In the genomic region with DNA sequence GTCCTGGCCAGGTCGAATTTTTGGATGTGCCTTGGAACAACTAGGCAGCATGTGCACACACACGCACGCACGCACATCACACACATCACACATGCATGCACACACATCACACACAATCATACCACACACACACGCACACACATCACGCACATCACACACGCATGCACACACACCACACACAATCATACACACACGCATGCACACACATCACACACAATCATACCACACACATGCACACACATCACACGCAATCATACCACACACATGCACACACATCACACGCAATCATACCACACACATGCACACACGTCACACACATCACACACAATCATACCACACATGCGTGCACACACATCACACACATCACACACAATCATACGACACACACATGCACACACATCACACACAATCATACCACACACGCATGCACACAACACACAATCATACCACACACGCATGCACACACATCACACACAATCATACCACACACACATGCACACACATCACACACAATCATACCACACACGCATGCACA, we compare ENCODE assay signal across 2 cellular contexts. TPM values are rescaled to one million over a fixed set of nuclear protein-coding genes. Genes with fewer than 3 reads are reported as not detected.
"Had no signal": no experiment of that assay in that cellular context is flagged by ENCODE, and none has a peak within 500 bp of the region (broad histone marks: within the 10 kb centered on the region; RNA-seq: fewer than 3 reads in every experiment).

No MANE protein-coding gene starts in this region.

RNA-seq across cellular contexts. Expression of a gene that starts 31.8 kb away (rescaled TPM):
- total RNA-seq: OCI-LY7, Right ventricle myocardium superior had no signal
